Comparison of ENCODE assay signal across 1 cellular context in the genomic region with DNA sequence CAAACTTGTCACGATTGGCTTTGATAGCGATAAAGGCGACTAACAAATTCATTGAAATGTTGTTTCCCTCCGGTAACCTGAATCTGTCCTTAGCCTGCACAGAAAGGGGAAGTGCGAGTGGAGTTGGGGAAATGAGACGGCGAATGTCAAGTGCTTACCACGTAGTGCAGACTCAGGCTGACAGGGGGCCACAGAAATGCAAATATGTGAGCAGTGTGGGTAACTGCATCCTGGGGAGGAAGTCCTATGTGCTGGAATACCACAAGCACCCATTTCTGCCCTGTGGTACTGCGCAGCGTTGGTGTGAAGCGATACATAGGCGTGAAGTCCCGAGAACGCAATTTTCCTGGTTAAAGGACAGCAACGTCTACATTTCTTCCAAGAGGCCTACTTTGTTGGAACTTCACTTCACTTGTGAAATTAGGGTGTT.
TF ChIP-seq lines count a peak whose summit lies in the region.

No MANE protein-coding gene starts in this region.

TF ChIP-seq in GM12878, 131 proteins besides CTCF, POLR2A, EP300 and RAD21 (continued from another document):
- TF ChIP-seq, protein P1, sequence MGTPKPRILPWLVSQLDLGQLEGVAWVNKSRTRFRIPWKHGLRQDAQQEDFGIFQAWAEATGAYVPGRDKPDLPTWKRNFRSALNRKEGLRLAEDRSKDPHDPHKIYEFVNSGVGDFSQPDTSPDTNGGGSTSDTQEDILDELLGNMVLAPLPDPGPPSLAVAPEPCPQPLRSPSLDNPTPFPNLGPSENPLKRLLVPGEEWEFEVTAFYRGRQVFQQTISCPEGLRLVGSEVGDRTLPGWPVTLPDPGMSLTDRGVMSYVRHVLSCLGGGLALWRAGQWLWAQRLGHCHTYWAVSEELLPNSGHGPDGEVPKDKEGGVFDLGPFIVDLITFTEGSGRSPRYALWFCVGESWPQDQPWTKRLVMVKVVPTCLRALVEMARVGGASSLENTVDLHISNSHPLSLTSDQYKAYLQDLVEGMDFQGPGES (IDR thresholded peaks at IDR 0.05) = no peak
- TF ChIP-seq EZH2 (IDR thresholded peaks at IDR 0.05; ENCODE audit: borderline replicate concordance, control insufficient read depth, low read depth, low read length) (no peak), SREBF1 (IDR thresholded peaks at IDR 0.05; ENCODE audit: low read length) (no peak), KAT2A (conservative IDR thresholded peaks at IDR 0.05; ENCODE audit: control insufficient read depth, low read depth, low read length) (no peak), POLR2AphosphoS2 (IDR thresholded peaks at IDR 0.05; ENCODE audit: low read depth, low read length) (peak; percentile 88), PAX8 (IDR thresholded peaks at IDR 0.05) (no peak), STAT3 (IDR thresholded peaks at IDR 0.05; ENCODE audit: low read depth, low read length) (0 out of 2 replicates have a peak, but pooled peaks have one; percentile 85), ESRRA (IDR thresholded peaks at IDR 0.05; ENCODE audit: low read length) (no peak), BCL11A (IDR thresholded peaks at IDR 0.05; ENCODE audit: low read depth, low read length) (peak; percentile 76), MXI1 (IDR thresholded peaks at IDR 0.05; ENCODE audit: low read depth, low read length) (peak; percentile 88), CBX3 (IDR thresholded peaks at IDR 0.05; ENCODE audit: borderline replicate concordance, low read depth) (no peak), ZNF622 (IDR thresholded peaks at IDR 0.05) (no peak), GABPA (IDR thresholded peaks at IDR 0.05; ENCODE audit: low read depth) (no peak), PML (IDR thresholded peaks at IDR 0.05; ENCODE audit: low read length) (peak; percentile 94), CBFB (IDR thresholded peaks at IDR 0.05; ENCODE audit: low read depth) (peak; percentile 89), NBN (IDR thresholded peaks at IDR 0.05) (peak; percentile 98), SUZ12 (IDR thresholded peaks at IDR 0.05; ENCODE audit: unreplicated experiment) (no peak), FOS (IDR thresholded peaks at IDR 0.05; ENCODE audit: borderline replicate concordance, extremely low read depth, insufficient read length) (no peak)
- TF ChIP-seq, protein P2, sequence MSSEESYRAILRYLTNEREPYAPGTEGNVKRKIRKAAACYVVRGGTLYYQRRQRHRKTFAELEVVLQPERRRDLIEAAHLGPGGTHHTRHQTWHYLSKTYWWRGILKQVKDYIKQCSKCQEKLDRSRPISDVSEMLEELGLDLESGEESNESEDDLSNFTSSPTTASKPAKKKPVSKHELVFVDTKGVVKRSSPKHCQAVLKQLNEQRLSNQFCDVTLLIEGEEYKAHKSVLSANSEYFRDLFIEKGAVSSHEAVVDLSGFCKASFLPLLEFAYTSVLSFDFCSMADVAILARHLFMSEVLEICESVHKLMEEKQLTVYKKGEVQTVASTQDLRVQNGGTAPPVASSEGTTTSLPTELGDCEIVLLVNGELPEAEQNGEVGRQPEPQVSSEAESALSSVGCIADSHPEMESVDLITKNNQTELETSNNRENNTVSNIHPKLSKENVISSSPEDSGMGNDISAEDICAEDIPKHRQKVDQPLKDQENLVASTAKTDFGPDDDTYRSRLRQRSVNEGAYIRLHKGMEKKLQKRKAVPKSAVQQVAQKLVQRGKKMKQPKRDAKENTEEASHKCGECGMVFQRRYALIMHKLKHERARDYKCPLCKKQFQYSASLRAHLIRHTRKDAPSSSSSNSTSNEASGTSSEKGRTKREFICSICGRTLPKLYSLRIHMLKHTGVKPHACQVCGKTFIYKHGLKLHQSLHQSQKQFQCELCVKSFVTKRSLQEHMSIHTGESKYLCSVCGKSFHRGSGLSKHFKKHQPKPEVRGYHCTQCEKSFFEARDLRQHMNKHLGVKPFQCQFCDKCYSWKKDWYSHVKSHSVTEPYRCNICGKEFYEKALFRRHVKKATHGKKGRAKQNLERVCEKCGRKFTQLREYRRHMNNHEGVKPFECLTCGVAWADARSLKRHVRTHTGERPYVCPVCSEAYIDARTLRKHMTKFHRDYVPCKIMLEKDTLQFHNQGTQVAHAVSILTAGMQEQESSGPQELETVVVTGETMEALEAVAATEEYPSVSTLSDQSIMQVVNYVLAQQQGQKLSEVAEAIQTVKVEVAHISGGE (CRISPR knock-in tag; IDR thresholded peaks at IDR 0.05) = no peak
- TF ChIP-seq, protein P3, sequence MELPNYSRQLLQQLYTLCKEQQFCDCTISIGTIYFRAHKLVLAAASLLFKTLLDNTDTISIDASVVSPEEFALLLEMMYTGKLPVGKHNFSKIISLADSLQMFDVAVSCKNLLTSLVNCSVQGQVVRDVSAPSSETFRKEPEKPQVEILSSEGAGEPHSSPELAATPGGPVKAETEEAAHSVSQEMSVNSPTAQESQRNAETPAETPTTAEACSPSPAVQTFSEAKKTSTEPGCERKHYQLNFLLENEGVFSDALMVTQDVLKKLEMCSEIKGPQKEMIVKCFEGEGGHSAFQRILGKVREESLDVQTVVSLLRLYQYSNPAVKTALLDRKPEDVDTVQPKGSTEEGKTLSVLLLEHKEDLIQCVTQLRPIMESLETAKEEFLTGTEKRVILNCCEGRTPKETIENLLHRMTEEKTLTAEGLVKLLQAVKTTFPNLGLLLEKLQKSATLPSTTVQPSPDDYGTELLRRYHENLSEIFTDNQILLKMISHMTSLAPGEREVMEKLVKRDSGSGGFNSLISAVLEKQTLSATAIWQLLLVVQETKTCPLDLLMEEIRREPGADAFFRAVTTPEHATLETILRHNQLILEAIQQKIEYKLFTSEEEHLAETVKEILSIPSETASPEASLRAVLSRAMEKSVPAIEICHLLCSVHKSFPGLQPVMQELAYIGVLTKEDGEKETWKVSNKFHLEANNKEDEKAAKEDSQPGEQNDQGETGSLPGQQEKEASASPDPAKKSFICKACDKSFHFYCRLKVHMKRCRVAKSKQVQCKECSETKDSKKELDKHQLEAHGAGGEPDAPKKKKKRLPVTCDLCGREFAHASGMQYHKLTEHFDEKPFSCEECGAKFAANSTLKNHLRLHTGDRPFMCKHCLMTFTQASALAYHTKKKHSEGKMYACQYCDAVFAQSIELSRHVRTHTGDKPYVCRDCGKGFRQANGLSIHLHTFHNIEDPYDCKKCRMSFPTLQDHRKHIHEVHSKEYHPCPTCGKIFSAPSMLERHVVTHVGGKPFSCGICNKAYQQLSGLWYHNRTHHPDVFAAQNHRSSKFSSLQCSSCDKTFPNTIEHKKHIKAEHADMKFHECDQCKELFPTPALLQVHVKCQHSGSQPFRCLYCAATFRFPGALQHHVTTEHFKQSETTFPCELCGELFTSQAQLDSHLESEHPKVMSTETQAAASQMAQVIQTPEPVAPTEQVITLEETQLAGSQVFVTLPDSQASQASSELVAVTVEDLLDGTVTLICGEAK (IDR thresholded peaks at IDR 0.05; ENCODE audit: borderline replicate concordance) = peak; percentile 39; the same call in 1 of the 2 replicates
